In genomic region chr3:30114918-30115317, GRCh38 we compare ENCODE assay signal across 17 cellular contexts.
"Had no signal": no experiment of that assay in that cellular context is flagged by ENCODE, and none has a peak within 500 bp of the region (broad histone marks: within the 10 kb centered on the region; RNA-seq: fewer than 3 reads in every experiment).

No MANE protein-coding gene starts in this region.

- H3K36me3 Mint-ChIP-seq: natural killer cell, neural progenitor cell had no signal

- H3K9me3 ChIP-seq: gastrocnemius medialis, ovary, right atrium auricular region, sigmoid colon, stomach, thoracic aorta, transverse colon had no signal

- DNase-seq: effector memory CD4-positive, alpha-beta T cell; gastrocnemius medialis; mammary epithelial cell; natural killer cell; nucleus accumbens; ovary; sigmoid colon; stimulated activated CD4-positive, alpha-beta T cell treated with anti-CD3 and anti-CD28 coated beads, Interleukin-2, amount 100 ng/mL, for 24 hours; stimulated activated naive CD4-positive, alpha-beta T cell; stomach; substantia nigra; transverse colon had no signal

- H3K4me3 ChIP-seq: gastrocnemius medialis, neural progenitor cell, ovary, right atrium auricular region, sigmoid colon, skin epidermis, stomach, thoracic aorta, transverse colon had no signal

- H3K4me1 ChIP-seq: gastrocnemius medialis, neural progenitor cell had no signal

- H3K36me3 ChIP-seq: gastrocnemius medialis, neural progenitor cell, ovary, right atrium auricular region, sigmoid colon, stomach, thoracic aorta, transverse colon had no signal

- H3K4me3 Mint-ChIP-seq: natural killer cell, neural progenitor cell had no signal

- H3K4me2 ChIP-seq: neural progenitor cell had no signal

- H3K27ac ChIP-seq: gastrocnemius medialis, neural progenitor cell, ovary, right atrium auricular region, sigmoid colon, skin epidermis, stomach, thoracic aorta, transverse colon had no signal

- H3K4me1 Mint-ChIP-seq: natural killer cell, neural progenitor cell had no signal

- ATAC-seq: esophagus mucosa, gastrocnemius medialis, natural killer cell had no signal

- H2AFZ ChIP-seq: neural progenitor cell had no signal

- H3K9me3 Mint-ChIP-seq: natural killer cell, neural progenitor cell had no signal

- H3K27ac Mint-ChIP-seq: natural killer cell, neural progenitor cell had no signal

- H3K27me3 ChIP-seq: gastrocnemius medialis, neural progenitor cell, ovary, right atrium auricular region, sigmoid colon, stomach, transverse colon had no signal

- H3K9ac ChIP-seq: neural progenitor cell had no signal
